10 cellular contexts compared by ENCODE assay signal in genomic region chr6:3194535-3195376, GRCh38. TPM values are rescaled to one million over a fixed set of nuclear protein-coding genes. Genes with fewer than 3 reads are reported as not detected.
DNase-seq lines count a peak whose midpoint lies in the region; ATAC-seq and TF ChIP-seq lines count a peak whose summit lies in the region.
"Had no signal": no experiment of that assay in that cellular context is flagged by ENCODE, and none has a peak within 500 bp of the region (broad histone marks: within the 10 kb centered on the region; RNA-seq: fewer than 3 reads in every experiment).

No MANE protein-coding gene starts in this region.

- H3K9me3 ChIP-seq in HCT116 (ENCODE audit: control insufficient read depth in 1 of 2, insufficient read depth in 1 of 2, low read depth in 1 of 2, low read length in 2 of 2) (no peaks in the 10 kb centered on the region; a peak in 1 of 4 replicates), iPS-15b (ENCODE audit: control insufficient read depth, insufficient read depth, low read length) (no peaks in the 10 kb centered on the region), stomach (no peaks in the 10 kb centered on the region), upper lobe of right lung (no peaks in the 10 kb centered on the region), hepatocyte (ENCODE audit: low read depth) (no peaks in the 10 kb centered on the region)

- intact Hi-C loops in HCT116 (cut with micrococcal nuclease) (no loop called here), stomach (cut with DNase I; ENCODE audit: low total_unique reads) (no loop called here), upper lobe of right lung (cut with DNase I) (no loop called here)

- TF ChIP-seq CTCF in HCT116 (IDR thresholded peaks at IDR 0.05 in 2 of 3, conservative IDR thresholded peaks at IDR 0.05 in 1 of 3; ENCODE audit: borderline replicate concordance in 1 of 3, insufficient read depth in 1 of 3, low read depth in 2 of 3, low read length in 2 of 3): no peak
- TF ChIP-seq CTCF in stomach (IDR thresholded peaks at IDR 0.05): no peak
- no peak for TF ChIP-seq CTCF in upper lobe of right lung (IDR thresholded peaks at IDR 0.05)
- no peak for TF ChIP-seq CTCF in hepatocyte (IDR thresholded peaks at IDR 0.05; ENCODE audit: poor library complexity)

- no peaks in the 10 kb centered on the region for H3K9me2 ChIP-seq in HCT116 (ENCODE audit: insufficient read depth)
- no peaks in the 10 kb centered on the region for H3K9me2 ChIP-seq in hepatocyte (replicated peaks; ENCODE audit: insufficient read depth)

- H3K4me1 ChIP-seq in HCT116 (ENCODE audit: control insufficient read depth in 1 of 2, insufficient read depth in 2 of 2, low read length in 2 of 2) (peaks cover 8 to 23% of the 10 kb centered on the region in 2 experiments; a peak in 3 of 4 replicates), iPS-15b (ENCODE audit: control insufficient read depth, insufficient read depth, low read length) (peaks cover 22% of the 10 kb centered on the region), stomach (peaks cover 0 to 6% (median 0%) of the 10 kb centered on the region in 4 donors), upper lobe of right lung (no peaks in the 10 kb centered on the region), hepatocyte (ENCODE audit: insufficient read depth) (no peaks in the 10 kb centered on the region)

- H3K4me3 ChIP-seq in HCT116 (replicated peaks in 1 of 2; ENCODE audit: low read depth in 1 of 2, low read length in 2 of 2) (no peak overlapping the region), iPS-15b (ENCODE audit: low read depth, low read length) (peak overlapping the region; percentile 12), stomach (no peak overlapping the region), upper lobe of right lung (no peak overlapping the region), hepatocyte (no peak overlapping the region)
- H3K4me3 ChIP-seq: skin epidermis had no signal

- BruUV-seq in HCT116 (replicated peaks; lab: Mats Ljungman, UMichigan): TSS peak; percentile 28

- H3K79me2 ChIP-seq in HCT116 (ENCODE audit: insufficient read depth, low read length) (no peaks in the 10 kb centered on the region), hepatocyte (no peaks in the 10 kb centered on the region)

- no peak for TF ChIP-seq EP300 in stomach (IDR thresholded peaks at IDR 0.05)

- no peaks in the 10 kb centered on the region for H3K36me3 Mint-ChIP-seq in activated naive CD8-positive, alpha-beta T cell treated with anti-CD3 and anti-CD28 coated beads, Interleukin-2, amount 50 U/mL, for 24 hours (ENCODE audit: low read depth)
- H3K36me3 Mint-ChIP-seq: activated CD8-positive, alpha-beta memory T cell treated with anti-CD3 and anti-CD28 coated beads, Interleukin-2, amount 10 ng/mL, durations not matched to agents 7 days and 5 days had no signal

- peaks cover 8% of the 10 kb centered on the region for H3K27me3 Mint-ChIP-seq in activated naive CD8-positive, alpha-beta T cell treated with anti-CD3 and anti-CD28 coated beads, Interleukin-2, amount 50 U/mL, for 24 hours

- no peaks in the 10 kb centered on the region for H3K9me3 Mint-ChIP-seq in activated naive CD8-positive, alpha-beta T cell treated with anti-CD3 and anti-CD28 coated beads, Interleukin-2, amount 50 U/mL, for 24 hours

- no peak overlapping the region for H3K27ac Mint-ChIP-seq in activated naive CD8-positive, alpha-beta T cell treated with anti-CD3 and anti-CD28 coated beads, Interleukin-2, amount 50 U/mL, for 24 hours
- H3K27ac Mint-ChIP-seq: activated CD8-positive, alpha-beta memory T cell treated with anti-CD3 and anti-CD28 coated beads, Interleukin-2, amount 10 ng/mL, durations not matched to agents 7 days and 5 days had no signal

- CTCF ChIA-PET in HCT116 (lab: Charles Lee): interaction anchor here (1.6 kb wide), 1 partner anchor 57 kb away, joined by 4 read pairs; no protein-coding TSS in a partner anchor

- WGBS in stomach, 5 donors: 64 to 74% (median 71%) methylated on average over 18 of the region's 18 CpGs
- 60% methylated on average over 18 of the region's 18 CpGs for WGBS in hepatocyte (ENCODE audit: low lambda C conversion rate, missing lambda C conversion rate)

- no peak overlapping the region for H3K4me3 Mint-ChIP-seq in activated naive CD8-positive, alpha-beta T cell treated with anti-CD3 and anti-CD28 coated beads, Interleukin-2, amount 50 U/mL, for 24 hours
- H3K4me3 Mint-ChIP-seq: activated CD8-positive, alpha-beta memory T cell treated with anti-CD3 and anti-CD28 coated beads, Interleukin-2, amount 10 ng/mL, durations not matched to agents 7 days and 5 days had no signal

- H2AFZ ChIP-seq in HCT116 (ENCODE audit: low read depth, low read length, poor library complexity, severe bottlenecking) (peak overlapping the region; percentile 49), hepatocyte (no peak overlapping the region)

- RAD21 ChIA-PET in HCT116 (lab: Charles Lee; ENCODE audit: low non-redundant PET in 1 of 2, low total read pairs in 2 of 2, uncharacterized antibody in 2 of 2, unreplicated experiment in 2 of 2): no interaction called here

- peak; percentile 91 for DNase-seq in Ammon's horn (ENCODE audit: low spot score)
- no peak for DNase-seq in HCT116 (ENCODE audit: low read depth, low spot score)
- no peak for DNase-seq in activated naive CD8-positive, alpha-beta T cell treated with anti-CD3 and anti-CD28 coated beads, Interleukin-2, amount 50 U/mL, for 24 hours
- no peak for DNase-seq in stomach
- DNase-seq in upper lobe of right lung: no peak
- DNase-seq in hepatocyte (ENCODE audit: low spot score): no peak
- DNase-seq: activated CD8-positive, alpha-beta memory T cell treated with anti-CD3 and anti-CD28 coated beads, Interleukin-2, amount 10 ng/mL, durations not matched to agents 7 days and 5 days had no signal

- H3K27ac ChIP-seq in HCT116 (ENCODE audit: low read depth, low read length) (no peak overlapping the region), stomach (no peak overlapping the region), upper lobe of right lung (no peak overlapping the region), hepatocyte (no peak overlapping the region)

- H3K9ac ChIP-seq in HCT116 (ENCODE audit: low read length) (no peak overlapping the region), iPS-15b (ENCODE audit: low read depth, low read length) (no peak overlapping the region)

- H3K4me1 Mint-ChIP-seq in activated naive CD8-positive, alpha-beta T cell treated with anti-CD3 and anti-CD28 coated beads, Interleukin-2, amount 50 U/mL, for 24 hours: no peaks in the 10 kb centered on the region
- H3K4me1 Mint-ChIP-seq: activated CD8-positive, alpha-beta memory T cell treated with anti-CD3 and anti-CD28 coated beads, Interleukin-2, amount 10 ng/mL, durations not matched to agents 7 days and 5 days had no signal

- POLR2A ChIA-PET in HCT116 (lab: Charles Lee): no interaction called here

- H3K27me3 ChIP-seq in HCT116 (ENCODE audit: insufficient read depth, low read length) (no peaks in the 10 kb centered on the region), iPS-15b (ENCODE audit: control insufficient read depth, insufficient read depth, low read length) (no peaks in the 10 kb centered on the region), stomach (no peaks in the 10 kb centered on the region), upper lobe of right lung (no peaks in the 10 kb centered on the region), hepatocyte (no peaks in the 10 kb centered on the region)

- ATAC-seq in HCT116 (no peak), upper lobe of right lung (no peak), GM18520 (IDR thresholded peaks at IDR 0.05; ENCODE audit: unreplicated experiment) (no peak)
- peak; percentile 43 for ATAC-seq in activated naive CD8-positive, alpha-beta T cell treated with anti-CD3 and anti-CD28 coated beads, Interleukin-2, amount 50 U/mL, for 24 hours
- ATAC-seq: activated CD8-positive, alpha-beta memory T cell treated with anti-CD3 and anti-CD28 coated beads, Interleukin-2, amount 10 ng/mL, durations not matched to agents 7 days and 5 days had no signal

- TF ChIP-seq POLR2A in HCT116 (IDR thresholded peaks at IDR 0.05; ENCODE audit: borderline replicate concordance, extremely low read depth, insufficient read depth, insufficient read length) (no peak), stomach (IDR thresholded peaks at IDR 0.05) (no peak)

- no peak for TF ChIP-seq RAD21 in HCT116 (IDR thresholded peaks at IDR 0.05; ENCODE audit: low read depth)

- H3K36me3 ChIP-seq in HCT116 (ENCODE audit: control insufficient read depth in 1 of 2, insufficient read depth in 2 of 2, low read length in 2 of 2): no peaks in the 10 kb centered on the region
- no peaks in the 10 kb centered on the region for H3K36me3 ChIP-seq in iPS-15b (ENCODE audit: control insufficient read depth, insufficient read depth, low read length)
- no peaks in the 10 kb centered on the region for H3K36me3 ChIP-seq in stomach
- H3K36me3 ChIP-seq in upper lobe of right lung: no peaks in the 10 kb centered on the region
- H3K36me3 ChIP-seq in hepatocyte (replicated peaks; ENCODE audit: insufficient read depth, low read depth): no peaks in the 10 kb centered on the region

- H3K4me2 ChIP-seq in HCT116 (ENCODE audit: low read length) (no peak overlapping the region), hepatocyte (no peak overlapping the region)

- H4K20me1 ChIP-seq in HCT116 (ENCODE audit: insufficient read depth) (no peaks in the 10 kb centered on the region), hepatocyte (ENCODE audit: insufficient read depth, poor library complexity, severe bottlenecking) (no peaks in the 10 kb centered on the region)

TF ChIP-seq in HCT116, 20 proteins besides CTCF, POLR2A, EP300 and RAD21 (continues in another document):
- TF ChIP-seq, protein P1, sequence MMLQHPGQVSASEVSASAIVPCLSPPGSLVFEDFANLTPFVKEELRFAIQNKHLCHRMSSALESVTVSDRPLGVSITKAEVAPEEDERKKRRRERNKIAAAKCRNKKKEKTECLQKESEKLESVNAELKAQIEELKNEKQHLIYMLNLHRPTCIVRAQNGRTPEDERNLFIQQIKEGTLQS (IDR thresholded peaks at IDR 0.05): no peak
- TF ChIP-seq YY1 (IDR thresholded peaks at IDR 0.05; ENCODE audit: extremely low read depth, insufficient replicate concordance, low read depth, low read length): no peak
- no peak for TF ChIP-seq JUND (IDR thresholded peaks at IDR 0.05)

RNA-seq across cellular contexts. Expression of gene TUBB2B, which starts 32.7 kb away (rescaled TPM):
- total RNA-seq in HCT116 (2021; ENCODE audit: unreplicated experiment) (0.86 TPM), stomach (10 to 100 TPM in 1 of 5 donors, 1 to 10 TPM in 2, not detected in 2; 1.4 to 31.4 (median 4.6) TPM), upper lobe of right lung (0.46 TPM), hepatocyte (72.0 and 72.2 TPM in 2 replicates)
- 2.1 and 3.3 TPM in 2 replicates for polyA plus RNA-seq in HCT116 (2012)
- polyA plus RNA-seq in stomach (1 to 10 TPM; 3.7 to 5.2 (median 4.1) TPM), hepatocyte (31.2 and 36.4 TPM in 2 replicates)
- total RNA-seq: activated CD8-positive, alpha-beta memory T cell treated with anti-CD3 and anti-CD28 coated beads, Interleukin-2, amount 10 ng/mL, durations not matched to agents 7 days and 5 days had no signal

RNA-seq across cellular contexts. Expression of gene TUBB2A, which starts 37.4 kb away (rescaled TPM):
- total RNA-seq in HCT116 (2021; ENCODE audit: unreplicated experiment): 49.9 TPM
- 92.6 and 139 TPM in 2 replicates for polyA plus RNA-seq in HCT116 (2012)
- total RNA-seq in stomach: 10 to 100 TPM in 4 of 5 donors, 1 to 10 TPM in 1; 6.7 to 96.9 (median 47.5) TPM
- polyA plus RNA-seq in stomach: 10 to 100 TPM; 33.4 to 83.9 (median 50.4) TPM
- total RNA-seq in upper lobe of right lung: 15.4 TPM
- total RNA-seq in hepatocyte: 97.2 and 115 TPM in 2 replicates
- polyA plus RNA-seq in hepatocyte: 183 and 185 TPM in 2 replicates
